Comparison of ENCODE assay signal across 8 cellular contexts in the genomic region with DNA sequence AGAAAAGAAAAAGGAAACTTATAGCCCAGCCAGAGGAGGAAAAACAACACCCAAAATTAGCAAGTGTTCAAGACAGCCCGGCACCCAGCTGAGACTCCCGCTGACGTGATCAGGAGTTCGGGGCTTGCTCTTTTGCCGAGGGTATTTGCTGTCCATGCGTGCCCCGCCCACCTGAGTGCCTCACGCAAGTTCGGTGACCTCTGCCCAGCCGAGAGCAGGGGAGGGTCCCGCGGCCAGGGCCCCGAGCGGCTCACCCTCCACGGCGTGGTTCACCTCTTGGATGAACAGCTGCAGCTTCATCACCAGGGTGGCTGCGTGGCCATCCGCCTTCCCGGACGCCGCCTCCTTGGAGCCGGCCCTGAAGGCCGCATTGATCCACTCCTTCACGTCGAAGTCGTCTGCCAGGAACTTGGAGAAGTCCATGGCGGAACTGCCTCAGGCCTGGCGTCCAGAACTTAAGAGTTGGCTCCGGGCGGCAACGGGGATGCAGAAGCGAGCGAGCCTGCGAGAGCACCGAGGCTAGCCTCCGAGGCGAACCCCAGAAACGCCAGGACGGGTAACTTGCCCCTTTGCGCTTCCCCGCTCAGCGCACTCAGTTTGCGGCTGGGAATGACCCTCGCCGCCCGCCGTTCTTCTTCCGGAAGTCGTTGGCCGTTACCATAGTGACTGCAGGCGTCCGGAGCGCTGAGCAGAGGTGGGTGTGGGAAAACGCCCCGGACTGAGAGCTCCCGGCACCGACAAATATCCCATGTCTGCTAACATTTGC. TPM values are rescaled to one million over a fixed set of nuclear protein-coding genes. Genes with fewer than 3 reads are reported as not detected.
DNase-seq lines count a peak whose midpoint lies in the region; ATAC-seq and TF ChIP-seq lines count a peak whose summit lies in the region.

COG7 (minus strand) TSS at position 618 of the 766 bp plus-strand sequence; CDS start at position 423, 195 bp downstream.

- no peak for TF ChIP-seq CTCF in foreskin keratinocyte (conservative IDR thresholded peaks at IDR 0.05)
- no peak for TF ChIP-seq CTCF in neural progenitor cell (IDR thresholded peaks at IDR 0.05)
- TF ChIP-seq CTCF in stomach (IDR thresholded peaks at IDR 0.05), result peak in 1 of 7 experiments; percentile 8

- WGBS in stomach, 5 donors, result 0 to 1% (median 1%) methylated on average over 32 to 57 of the region's 57 CpGs

- H3K4me3 Mint-ChIP-seq in neural progenitor cell, result peak within 1 kb of the TSS; percentile 95

- no peak for TF ChIP-seq EP300 in stomach (IDR thresholded peaks at IDR 0.05)

- H3K36me3 Mint-ChIP-seq in neural progenitor cell, result peaks cover 2% of the 10 kb centered on the region

- peak within 1 kb of the TSS; percentile 64 for H3K9ac ChIP-seq in neural progenitor cell

- peak within 1 kb of the TSS; percentile 86 for H3K4me2 ChIP-seq in neural progenitor cell

- H3K4me3 ChIP-seq in neural progenitor cell, result peak within 1 kb of the TSS; percentile 95
- H3K4me3 ChIP-seq in stomach, result peak within 1 kb of the TSS; percentile 71 to 96 (median 89)

- H4K20me1 ChIP-seq in neural progenitor cell (ENCODE audit: low read depth), result peaks cover 10% of the 10 kb centered on the region

- H3K36me3 ChIP-seq in neural progenitor cell (no peaks in the 10 kb centered on the region), stomach (peaks cover 0 to 6% (median 0%) of the 10 kb centered on the region in 4 donors)

- H3K27ac ChIP-seq in foreskin keratinocyte, result peak within 1 kb of the TSS; percentile 40
- peak within 1 kb of the TSS; percentile 68 for H3K27ac ChIP-seq in neural progenitor cell
- H3K27ac ChIP-seq in stomach, result peak within 1 kb of the TSS; percentile 81 to 90 (median 87)

- peak; percentile 90 for ATAC-seq in foreskin keratinocyte

- peaks cover 4% of the 10 kb centered on the region for H3K4me1 ChIP-seq in foreskin keratinocyte
- H3K4me1 ChIP-seq in neural progenitor cell, result peaks cover 7% of the 10 kb centered on the region
- H3K4me1 ChIP-seq in stomach, result peaks cover 24 to 62% (median 53%) of the 10 kb centered on the region in 4 donors

- H3F3A ChIP-seq in neural progenitor cell (ENCODE audit: low read depth), result peaks cover 16% of the 10 kb centered on the region

- peak within 1 kb of the TSS; percentile 87 for H3K27ac Mint-ChIP-seq in neural progenitor cell

- DNase-seq in Daoy (ENCODE audit: low read depth) (peak; percentile 83), GOT3 (lab: John Stamatoyannopoulos, UW) (peak; percentile 57), M059J (ENCODE audit: low read depth) (peak; percentile 83), SK-N-DZ (ENCODE audit: low spot score) (peak; percentile 83), foreskin keratinocyte (peak; percentile 66 to 84), neural progenitor cell (ENCODE audit: low spot score) (peak; percentile 93), stomach (peak; percentile 88)
- peak; percentile 88 for DNase-seq in activated naive CD4-positive, alpha-beta T cell treated with Interleukin-2 at 50 U/mL for 16 hours

- peaks cover 18% of the 10 kb centered on the region for H3K79me2 ChIP-seq in neural progenitor cell (ENCODE audit: low read depth)

- H3K27me3 ChIP-seq in foreskin keratinocyte (no peaks in the 10 kb centered on the region), neural progenitor cell (no peaks in the 10 kb centered on the region), stomach (no peaks in the 10 kb centered on the region)

- H3K9me3 ChIP-seq in neural progenitor cell (ENCODE audit: low read depth) (no peaks in the 10 kb centered on the region), stomach (no peaks in the 10 kb centered on the region)

- peaks cover 2% of the 10 kb centered on the region for H3K27me3 Mint-ChIP-seq in neural progenitor cell (ENCODE audit: insufficient read depth, low read depth)

- peak within 1 kb of the TSS; percentile 100 for H2AFZ ChIP-seq in neural progenitor cell (replicated peaks)

- H3K9me3 Mint-ChIP-seq in neural progenitor cell, result no peaks in the 10 kb centered on the region

- peaks cover 10% of the 10 kb centered on the region for H3K4me1 Mint-ChIP-seq in neural progenitor cell

- intact Hi-C loops in stomach (cut with DNase I; ENCODE audit: low total_unique reads), result no loop called here

- TF ChIP-seq POLR2A in stomach (IDR thresholded peaks at IDR 0.05), result no peak

RNA-seq across cellular contexts. Expression of gene COG7, which starts in this region (rescaled TPM):
- total RNA-seq in Daoy (2014; rRNA removed; shearing (Covaris generic)), result 10.5 and 13.6 TPM in 2 replicates
- total RNA-seq in M059J (2014; rRNA removed; shearing (Covaris generic)), result 20.6 and 30.5 TPM in 2 replicates
- polyA plus RNA-seq in SK-N-DZ (2014; cell fraction: cytosol; rRNA removed), result 12.5 and 18.3 TPM in 2 replicates
- 15.5 and 19.7 TPM in 2 replicates for polyA plus RNA-seq in SK-N-DZ (2014; cell fraction: nucleus; rRNA removed)
- 15.9 and 17.0 TPM in 2 replicates for total RNA-seq in foreskin keratinocyte
- 13.2 and 13.5 TPM in 2 replicates for polyA plus RNA-seq in foreskin keratinocyte
- 19.1 and 21.6 TPM in 2 replicates for total RNA-seq in neural progenitor cell (ENCODE audit: low replicate concordance)
- 10 to 100 TPM; 17.4 to 80.5 (median 30.4) TPM for total RNA-seq in stomach
- 10 to 100 TPM; 11.0 to 25.7 (median 20.2) TPM for polyA plus RNA-seq in stomach

Comparison
In these comparisons a context has a peak if more than half of its experiments do, and no peak if none do; other contexts are left out.
1. Peak in every context shown above with its lines: DNase-seq, ATAC-seq, H3K4me3 ChIP-seq and H3K27ac ChIP-seq.